2 cellular contexts compared by ENCODE assay signal in the genomic region with DNA sequence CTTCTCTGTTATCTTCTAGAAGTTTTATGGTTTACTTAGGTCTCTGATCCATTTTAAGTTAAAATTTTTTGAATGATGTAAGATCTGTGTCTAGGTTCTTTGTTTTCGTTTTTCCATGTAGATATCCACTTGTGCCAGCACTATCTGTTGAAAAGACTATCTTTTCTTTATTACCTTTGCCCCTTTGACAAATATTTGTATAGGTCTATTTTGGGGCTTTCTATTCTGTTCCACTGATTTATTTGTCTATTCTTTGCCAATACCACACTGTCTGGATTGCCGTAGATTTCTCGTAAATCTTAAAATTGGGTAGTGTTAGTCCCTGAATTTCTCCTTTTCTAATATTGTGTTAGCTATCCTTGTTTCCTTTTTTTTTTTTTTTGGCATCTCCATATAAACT.
A peak's percentile ranks its signal among the peaks of the same experiment; 100 is the strongest.
TF ChIP-seq lines count a peak whose summit lies in the region.

No MANE protein-coding gene starts in this region.

TF ChIP-seq in liver, 16 proteins besides CTCF, POLR2A, EP300 and RAD21 (continued from another document):
- TF ChIP-seq FOXA1 (IDR thresholded peaks at IDR 0.05) (no peak), JUND (IDR thresholded peaks at IDR 0.05) (peak; percentile 24 to 52), SP1 (IDR thresholded peaks at IDR 0.05) (peak; percentile 82), HNF4G (IDR thresholded peaks at IDR 0.05) (peak; percentile 35), EGR1 (IDR thresholded peaks at IDR 0.05; ENCODE audit: low read depth in 2 of 2) (peak in 1 of 2 donors; percentile 44), HNF4A (conservative IDR thresholded peaks at IDR 0.05) (peak; percentile 85 to 88), GABPA (IDR thresholded peaks at IDR 0.05 in 1 of 2, conservative IDR thresholded peaks at IDR 0.05 in 1 of 2) (no peak)
- TF ChIP-seq, protein P1, sequence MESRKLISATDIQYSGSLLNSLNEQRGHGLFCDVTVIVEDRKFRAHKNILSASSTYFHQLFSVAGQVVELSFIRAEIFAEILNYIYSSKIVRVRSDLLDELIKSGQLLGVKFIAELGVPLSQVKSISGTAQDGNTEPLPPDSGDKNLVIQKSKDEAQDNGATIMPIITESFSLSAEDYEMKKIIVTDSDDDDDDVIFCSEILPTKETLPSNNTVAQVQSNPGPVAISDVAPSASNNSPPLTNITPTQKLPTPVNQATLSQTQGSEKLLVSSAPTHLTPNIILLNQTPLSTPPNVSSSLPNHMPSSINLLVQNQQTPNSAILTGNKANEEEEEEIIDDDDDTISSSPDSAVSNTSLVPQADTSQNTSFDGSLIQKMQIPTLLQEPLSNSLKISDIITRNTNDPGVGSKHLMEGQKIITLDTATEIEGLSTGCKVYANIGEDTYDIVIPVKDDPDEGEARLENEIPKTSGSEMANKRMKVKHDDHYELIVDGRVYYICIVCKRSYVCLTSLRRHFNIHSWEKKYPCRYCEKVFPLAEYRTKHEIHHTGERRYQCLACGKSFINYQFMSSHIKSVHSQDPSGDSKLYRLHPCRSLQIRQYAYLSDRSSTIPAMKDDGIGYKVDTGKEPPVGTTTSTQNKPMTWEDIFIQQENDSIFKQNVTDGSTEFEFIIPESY (IDR thresholded peaks at IDR 0.05): peak; percentile 57
- TF ChIP-seq, protein P2, sequence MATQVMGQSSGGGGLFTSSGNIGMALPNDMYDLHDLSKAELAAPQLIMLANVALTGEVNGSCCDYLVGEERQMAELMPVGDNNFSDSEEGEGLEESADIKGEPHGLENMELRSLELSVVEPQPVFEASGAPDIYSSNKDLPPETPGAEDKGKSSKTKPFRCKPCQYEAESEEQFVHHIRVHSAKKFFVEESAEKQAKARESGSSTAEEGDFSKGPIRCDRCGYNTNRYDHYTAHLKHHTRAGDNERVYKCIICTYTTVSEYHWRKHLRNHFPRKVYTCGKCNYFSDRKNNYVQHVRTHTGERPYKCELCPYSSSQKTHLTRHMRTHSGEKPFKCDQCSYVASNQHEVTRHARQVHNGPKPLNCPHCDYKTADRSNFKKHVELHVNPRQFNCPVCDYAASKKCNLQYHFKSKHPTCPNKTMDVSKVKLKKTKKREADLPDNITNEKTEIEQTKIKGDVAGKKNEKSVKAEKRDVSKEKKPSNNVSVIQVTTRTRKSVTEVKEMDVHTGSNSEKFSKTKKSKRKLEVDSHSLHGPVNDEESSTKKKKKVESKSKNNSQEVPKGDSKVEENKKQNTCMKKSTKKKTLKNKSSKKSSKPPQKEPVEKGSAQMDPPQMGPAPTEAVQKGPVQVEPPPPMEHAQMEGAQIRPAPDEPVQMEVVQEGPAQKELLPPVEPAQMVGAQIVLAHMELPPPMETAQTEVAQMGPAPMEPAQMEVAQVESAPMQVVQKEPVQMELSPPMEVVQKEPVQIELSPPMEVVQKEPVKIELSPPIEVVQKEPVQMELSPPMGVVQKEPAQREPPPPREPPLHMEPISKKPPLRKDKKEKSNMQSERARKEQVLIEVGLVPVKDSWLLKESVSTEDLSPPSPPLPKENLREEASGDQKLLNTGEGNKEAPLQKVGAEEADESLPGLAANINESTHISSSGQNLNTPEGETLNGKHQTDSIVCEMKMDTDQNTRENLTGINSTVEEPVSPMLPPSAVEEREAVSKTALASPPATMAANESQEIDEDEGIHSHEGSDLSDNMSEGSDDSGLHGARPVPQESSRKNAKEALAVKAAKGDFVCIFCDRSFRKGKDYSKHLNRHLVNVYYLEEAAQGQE (IDR thresholded peaks at IDR 0.05): peak; percentile 49

TF ChIP-seq in HepG2, 621 proteins besides CTCF, POLR2A, EP300 and RAD21 (continued from another document):
- no peak for TF ChIP-seq ZNF44 (CRISPR knock-in tag; IDR thresholded peaks at IDR 0.05)
- TF ChIP-seq, protein P3, sequence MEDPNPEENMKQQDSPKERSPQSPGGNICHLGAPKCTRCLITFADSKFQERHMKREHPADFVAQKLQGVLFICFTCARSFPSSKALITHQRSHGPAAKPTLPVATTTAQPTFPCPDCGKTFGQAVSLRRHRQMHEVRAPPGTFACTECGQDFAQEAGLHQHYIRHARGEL (CRISPR knock-in tag; IDR thresholded peaks at IDR 0.05): no peak
- no peak for TF ChIP-seq ZNF766 (CRISPR knock-in tag; IDR thresholded peaks at IDR 0.05; ENCODE audit: borderline replicate concordance)
- TF ChIP-seq SETDB1 (CRISPR knock-in tag; IDR thresholded peaks at IDR 0.05; ENCODE audit: borderline replicate concordance): no peak
- no peak for TF ChIP-seq SPEN (CRISPR knock-in tag; IDR thresholded peaks at IDR 0.05; ENCODE audit: low read depth)
- no peak for TF ChIP-seq KLF11 (CRISPR knock-in tag; IDR thresholded peaks at IDR 0.05)
- TF ChIP-seq JARID2 (CRISPR knock-in tag; IDR thresholded peaks at IDR 0.05; ENCODE audit: insufficient replicate concordance): no peak
- TF ChIP-seq, protein P4, sequence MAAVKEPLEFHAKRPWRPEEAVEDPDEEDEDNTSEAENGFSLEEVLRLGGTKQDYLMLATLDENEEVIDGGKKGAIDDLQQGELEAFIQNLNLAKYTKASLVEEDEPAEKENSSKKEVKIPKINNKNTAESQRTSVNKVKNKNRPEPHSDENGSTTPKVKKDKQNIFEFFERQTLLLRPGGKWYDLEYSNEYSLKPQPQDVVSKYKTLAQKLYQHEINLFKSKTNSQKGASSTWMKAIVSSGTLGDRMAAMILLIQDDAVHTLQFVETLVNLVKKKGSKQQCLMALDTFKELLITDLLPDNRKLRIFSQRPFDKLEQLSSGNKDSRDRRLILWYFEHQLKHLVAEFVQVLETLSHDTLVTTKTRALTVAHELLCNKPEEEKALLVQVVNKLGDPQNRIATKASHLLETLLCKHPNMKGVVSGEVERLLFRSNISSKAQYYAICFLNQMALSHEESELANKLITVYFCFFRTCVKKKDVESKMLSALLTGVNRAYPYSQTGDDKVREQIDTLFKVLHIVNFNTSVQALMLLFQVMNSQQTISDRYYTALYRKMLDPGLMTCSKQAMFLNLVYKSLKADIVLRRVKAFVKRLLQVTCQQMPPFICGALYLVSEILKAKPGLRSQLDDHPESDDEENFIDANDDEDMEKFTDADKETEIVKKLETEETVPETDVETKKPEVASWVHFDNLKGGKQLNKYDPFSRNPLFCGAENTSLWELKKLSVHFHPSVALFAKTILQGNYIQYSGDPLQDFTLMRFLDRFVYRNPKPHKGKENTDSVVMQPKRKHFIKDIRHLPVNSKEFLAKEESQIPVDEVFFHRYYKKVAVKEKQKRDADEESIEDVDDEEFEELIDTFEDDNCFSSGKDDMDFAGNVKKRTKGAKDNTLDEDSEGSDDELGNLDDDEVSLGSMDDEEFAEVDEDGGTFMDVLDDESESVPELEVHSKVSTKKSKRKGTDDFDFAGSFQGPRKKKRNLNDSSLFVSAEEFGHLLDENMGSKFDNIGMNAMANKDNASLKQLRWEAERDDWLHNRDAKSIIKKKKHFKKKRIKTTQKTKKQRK (IDR thresholded peaks at IDR 0.05; ENCODE audit: low read length): no peak
- TF ChIP-seq, protein P5, sequence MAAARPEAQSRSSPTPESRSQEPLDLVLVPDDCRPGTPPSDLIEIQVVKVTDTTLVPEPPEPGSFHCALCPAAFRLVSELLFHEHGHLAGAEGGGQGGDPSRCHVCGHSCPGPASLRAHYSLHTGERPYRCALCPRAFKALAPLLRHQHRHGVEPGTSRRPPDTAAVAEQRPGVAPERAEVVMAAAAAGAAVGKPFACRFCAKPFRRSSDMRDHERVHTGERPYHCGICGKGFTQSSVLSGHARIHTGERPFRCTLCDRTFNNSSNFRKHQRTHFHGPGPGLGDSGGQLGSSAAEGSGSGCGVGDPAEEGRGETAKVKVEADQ (CRISPR knock-in tag; IDR thresholded peaks at IDR 0.05; ENCODE audit: borderline replicate concordance): no peak
